ENCODE assay signal across 1 cellular context in the genomic region with DNA sequence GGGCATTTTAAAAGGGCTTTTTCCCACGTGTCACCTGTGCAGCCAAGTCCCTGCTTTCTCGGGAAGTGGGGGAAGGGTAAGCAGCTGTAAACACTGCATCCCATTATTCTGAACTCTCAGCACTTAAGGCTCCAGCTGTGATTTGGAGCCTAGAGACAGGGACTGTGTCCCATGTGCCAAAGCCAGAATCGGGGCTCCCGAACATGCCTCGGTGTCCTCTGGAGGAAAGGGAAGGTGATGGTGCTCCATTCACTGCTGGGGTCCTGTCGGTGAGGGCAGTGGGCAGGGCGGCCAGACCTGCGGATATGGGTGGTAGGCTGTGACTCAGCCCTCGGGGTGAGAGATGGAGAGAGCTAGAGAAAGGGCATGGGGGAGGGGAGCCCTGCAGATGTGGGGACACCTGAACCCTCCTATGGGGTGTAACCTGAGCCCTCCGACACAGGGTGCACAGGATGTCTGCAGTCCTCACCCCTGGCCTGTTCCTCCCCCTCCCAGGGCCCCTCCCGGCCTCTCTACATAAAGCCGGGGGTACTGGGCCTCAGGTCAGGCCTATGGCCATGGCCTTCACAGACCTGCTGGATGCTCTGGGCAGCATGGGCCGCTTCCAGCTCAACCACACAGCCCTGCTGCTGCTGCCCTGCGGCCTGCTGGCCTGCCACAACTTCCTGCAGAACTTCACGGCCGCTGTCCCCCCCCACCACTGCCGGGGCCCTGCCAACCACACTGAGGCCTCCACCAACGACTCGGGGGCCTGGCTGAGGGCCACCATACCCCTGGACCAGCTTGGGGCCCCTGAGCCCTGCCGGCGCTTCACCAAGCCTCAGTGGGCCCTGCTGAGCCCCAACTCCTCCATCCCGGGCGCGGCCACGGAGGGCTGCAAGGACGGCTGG.
TF ChIP-seq lines count a peak whose summit lies in the region.

No MANE protein-coding gene starts in this region.

TF ChIP-seq in GM23338, 12 proteins besides CTCF, POLR2A, EP300 and RAD21 (continued from another document):
- TF ChIP-seq ETS1 (IDR thresholded peaks at IDR 0.05) = peak; percentile 17; the same call in 1 of the 2 replicates
- TF ChIP-seq REST (IDR thresholded peaks at IDR 0.05; ENCODE audit: unreplicated experiment) = no peak
TF ChIP-seq in GM23338: peak in this region for 4.
